8 cellular contexts compared by ENCODE assay signal in genomic region chr16:74743668-74744299, GRCh38. TPM values are rescaled to one million over a fixed set of nuclear protein-coding genes. Genes with fewer than 3 reads are reported as not detected.
A peak's percentile ranks its signal among the peaks of the same experiment; 100 is the strongest.
DNase-seq lines count a peak whose midpoint lies in the region; ATAC-seq lines count a peak whose summit lies in the region.

No MANE protein-coding gene starts in this region.

- DNase-seq in NCI-H1417 (lab: John Stamatoyannopoulos, UW) (peak; percentile 46 to 81 (median 56)), NCI-H1417 treated with DMSO at 0.1 percent for 48 hours (lab: John Stamatoyannopoulos, UW) (no peak), SK-N-DZ (ENCODE audit: low spot score) (peak; percentile 38), kidney glomerular epithelial cell (lab: John Stamatoyannopoulos, UW) (peak; percentile 95), ureter (ENCODE audit: low spot score) (peak; percentile 92), GM03348 (ENCODE audit: low spot score) (no peak)
- no peak for DNase-seq in stimulated activated CD4-positive, alpha-beta T cell treated with anti-CD3 and anti-CD28 coated beads, Interleukin-4, amount 100 ng/mL, for 1 hour

- ATAC-seq in GM21619 (IDR thresholded peaks at IDR 0.05; ENCODE audit: unreplicated experiment), result no peak

RNA-seq across cellular contexts. Expression of gene FA2H, which starts 30.8 kb away (rescaled TPM):
- polyA plus RNA-seq in SK-N-DZ (2014; cell fraction: cytosol; rRNA removed), result not detected in 2 replicates
- not detected in 2 replicates for polyA plus RNA-seq in SK-N-DZ (2014; cell fraction: nucleus; rRNA removed)
- total RNA-seq in ureter, result 9.8 TPM

RNA-seq across cellular contexts. Expression of gene MLKL, which starts 43.1 kb away (rescaled TPM):
- polyA plus RNA-seq in SK-N-DZ (2014; cell fraction: cytosol; rRNA removed), result not detected in 2 replicates
- not detected in 2 replicates for polyA plus RNA-seq in SK-N-DZ (2014; cell fraction: nucleus; rRNA removed)
- total RNA-seq in ureter, result 26.6 TPM

Comparison
In these comparisons a context has a peak if more than half of its experiments do, and no peak if none do; other contexts are left out.
1. DNase-seq: peak in NCI-H1417 (3 of 3), SK-N-DZ (single experiment), kidney glomerular epithelial cell (single experiment) and ureter (single experiment); none in NCI-H1417 treated with DMSO at 0.1 percent for 48 hours (single experiment), GM03348 (single experiment) and stimulated activated CD4-positive, alpha-beta T cell treated with anti-CD3 and anti-CD28 coated beads, Interleukin-4, amount 100 ng/mL, for 1 hour (single experiment).